In the genomic region with DNA sequence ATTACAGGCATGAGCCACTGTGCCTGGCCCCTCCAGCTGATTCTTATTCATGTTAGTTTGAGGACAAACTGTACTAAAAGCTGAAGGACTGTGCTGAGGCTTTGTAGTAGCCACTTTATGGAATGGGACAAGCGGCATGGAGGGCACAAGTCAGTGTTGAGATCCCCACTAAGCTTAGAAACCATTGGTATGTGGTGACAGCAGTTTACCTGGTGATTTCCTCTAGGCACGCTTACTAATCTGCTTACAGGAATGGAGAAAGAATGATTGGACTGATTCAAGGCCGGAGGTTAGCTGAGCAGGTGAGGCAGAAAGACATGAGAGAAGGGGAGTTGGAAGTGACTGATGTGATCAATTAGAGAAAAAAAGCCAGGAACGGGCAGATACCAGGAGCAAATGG, we compare ENCODE assay signal across 14 cellular contexts. TPM values are rescaled to one million over a fixed set of nuclear protein-coding genes. Genes with fewer than 3 reads are reported as not detected.
"Had no signal": no experiment of that assay in that cellular context is flagged by ENCODE, and none has a peak within 500 bp of the region (broad histone marks: within the 10 kb centered on the region; RNA-seq: fewer than 3 reads in every experiment).

No MANE protein-coding gene starts in this region.

- ATAC-seq: heart right ventricle; left ventricle myocardium superior; stimulated activated naive CD8-positive, alpha-beta T cell treated with anti-CD3 and anti-CD28 coated beads, Interleukin-15, amount 100 ng/mL, for 72 hours had no signal

- H3K27me3 ChIP-seq: ascending aorta, heart right ventricle, testis had no signal

- FAIRE-seq: endothelial cell of umbilical vein, frontal cortex had no signal

- H3K4me3 ChIP-seq: ascending aorta, heart right ventricle, testis had no signal

- H3K9me3 ChIP-seq: ascending aorta, heart right ventricle, testis had no signal

- H3K4me3 Mint-ChIP-seq: stimulated activated naive CD8-positive, alpha-beta T cell treated with anti-CD3 and anti-CD28 coated beads, Interleukin-15, amount 100 ng/mL, for 72 hours had no signal

- H3K27ac ChIP-seq: ascending aorta, heart right ventricle, testis had no signal

- H3K4me1 ChIP-seq: testis had no signal

- H3K27ac Mint-ChIP-seq: stimulated activated naive CD8-positive, alpha-beta T cell treated with anti-CD3 and anti-CD28 coated beads, Interleukin-15, amount 100 ng/mL, for 72 hours had no signal

- H3K9me3 Mint-ChIP-seq: stimulated activated naive CD8-positive, alpha-beta T cell treated with anti-CD3 and anti-CD28 coated beads, Interleukin-15, amount 100 ng/mL, for 72 hours had no signal

- H3K27me3 Mint-ChIP-seq: stimulated activated naive CD8-positive, alpha-beta T cell treated with anti-CD3 and anti-CD28 coated beads, Interleukin-15, amount 100 ng/mL, for 72 hours had no signal

- DNase-seq: activated CD8-positive, alpha-beta memory T cell treated with anti-CD3 and anti-CD28 coated beads for 24 hours; activated effector memory CD4-positive, alpha-beta T cell treated with Interleukin-2 at 50 U/mL for 16 hours; heart right ventricle; islet precursor cell; left ventricle myocardium superior; mesenchymal stem cell; stimulated activated CD4-positive, alpha-beta T cell treated with anti-CD3 and anti-CD28 coated beads, Interleukin-15, amount 100 ng/mL, for 24 hours; stimulated activated CD4-positive, alpha-beta T cell treated with anti-CD3 and anti-CD28 coated beads, Interleukin-4, amount 100 ng/mL, for 24 hours; stimulated activated naive CD8-positive, alpha-beta T cell treated with anti-CD3 and anti-CD28 coated beads, Interleukin-15, amount 100 ng/mL, for 72 hours; SW 1271; testis had no signal

RNA-seq across cellular contexts. Expression of gene ZNF425, which starts 24.9 kb away (rescaled TPM):
- total RNA-seq: ascending aorta had no signal
